ENCODE assay signal across 1 cellular context in the genomic region with DNA sequence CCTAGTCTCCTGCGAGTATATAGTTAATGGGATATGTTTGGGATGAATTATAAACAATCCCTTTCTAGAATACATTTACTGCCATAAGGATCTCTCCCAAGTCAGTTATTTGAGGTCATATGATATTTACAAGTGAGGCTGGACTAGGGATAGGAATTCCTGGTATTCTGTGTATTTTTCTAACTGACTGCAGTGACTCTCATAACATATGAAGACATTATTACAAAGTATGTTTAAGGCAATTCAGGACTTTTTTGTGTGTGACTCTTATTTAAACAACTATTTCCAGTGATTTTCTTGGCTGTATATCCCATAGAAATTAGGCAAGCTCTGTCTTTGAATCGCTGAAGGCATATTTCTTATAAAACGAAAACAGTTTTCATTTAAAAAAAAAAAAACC.
TF ChIP-seq lines count a peak whose summit lies in the region.

No MANE protein-coding gene starts in this region.

TF ChIP-seq in K562, 482 proteins besides CTCF, POLR2A, EP300 and RAD21 (continued from another document):
- TF ChIP-seq, protein P1, sequence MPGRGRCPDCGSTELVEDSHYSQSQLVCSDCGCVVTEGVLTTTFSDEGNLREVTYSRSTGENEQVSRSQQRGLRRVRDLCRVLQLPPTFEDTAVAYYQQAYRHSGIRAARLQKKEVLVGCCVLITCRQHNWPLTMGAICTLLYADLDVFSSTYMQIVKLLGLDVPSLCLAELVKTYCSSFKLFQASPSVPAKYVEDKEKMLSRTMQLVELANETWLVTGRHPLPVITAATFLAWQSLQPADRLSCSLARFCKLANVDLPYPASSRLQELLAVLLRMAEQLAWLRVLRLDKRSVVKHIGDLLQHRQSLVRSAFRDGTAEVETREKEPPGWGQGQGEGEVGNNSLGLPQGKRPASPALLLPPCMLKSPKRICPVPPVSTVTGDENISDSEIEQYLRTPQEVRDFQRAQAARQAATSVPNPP (IDR thresholded peaks at IDR 0.05; ENCODE audit: borderline replicate concordance, insufficient read depth, insufficient read length) = no peak
- TF ChIP-seq KAT2B (IDR thresholded peaks at IDR 0.05; ENCODE audit: low read depth, low read length) = no peak
- no peak for TF ChIP-seq MAZ (CRISPR knock-in tag; conservative IDR thresholded peaks at IDR 0.05 in 1 of 2, IDR thresholded peaks at IDR 0.05 in 1 of 2)
